ENCODE assay signal across 1 cellular context in the genomic region with DNA sequence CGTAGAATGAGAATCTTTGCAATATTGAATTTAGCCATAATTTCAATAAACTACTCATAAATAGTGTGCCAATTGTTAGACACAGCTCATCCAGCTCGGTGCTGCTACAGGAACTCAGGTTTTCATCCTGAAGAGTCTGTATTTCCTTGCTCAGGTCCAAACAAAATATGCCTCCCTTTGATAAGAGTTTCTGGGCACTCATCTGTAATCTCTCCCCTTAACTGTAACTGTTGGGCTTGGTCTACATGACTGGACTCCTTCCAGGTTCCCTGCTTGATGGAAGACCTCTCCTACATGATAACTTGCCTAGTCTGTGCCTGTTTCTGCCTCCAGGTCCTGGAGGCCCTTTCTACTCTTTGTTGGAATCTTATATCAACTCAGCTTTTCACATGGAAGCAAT.
TF ChIP-seq lines count a peak whose summit lies in the region.

No MANE protein-coding gene starts in this region.

TF ChIP-seq in H1, 55 proteins besides CTCF, POLR2A, EP300 and RAD21 (continued from another document):
- TF ChIP-seq NANOG (IDR thresholded peaks at IDR 0.05; ENCODE audit: insufficient read depth, low read depth, low read length, poor library complexity, severe bottlenecking) (no peak), TCF12 (IDR thresholded peaks at IDR 0.05; ENCODE audit: low read depth, low read length) (no peak), CBX8 (IDR thresholded peaks at IDR 0.05; ENCODE audit: borderline replicate concordance, low read depth, low read length) (no peak), MAFK (IDR thresholded peaks at IDR 0.05; ENCODE audit: low read depth, low read length) (no peak), E2F6 (IDR thresholded peaks at IDR 0.05) (no peak), CHD1 (IDR thresholded peaks at IDR 0.05; ENCODE audit: low read depth, low read length) (no peak)
